In genomic region chr18:32637216-32637615, GRCh38 we compare ENCODE assay signal across 25 cellular contexts.
"Had no signal": no experiment of that assay in that cellular context is flagged by ENCODE, and none has a peak within 500 bp of the region (broad histone marks: within the 10 kb centered on the region; RNA-seq: fewer than 3 reads in every experiment).

No MANE protein-coding gene starts in this region.

- H3K36me3 ChIP-seq: stomach, suprapubic skin, thoracic aorta, thyroid gland, tibial artery, tibial nerve, transverse colon, upper lobe of left lung, upper lobe of right lung, uterus, vagina had no signal

- H3K27ac ChIP-seq: stomach, suprapubic skin, testis, thoracic aorta, thyroid gland, tibial artery, tibial nerve, transverse colon, upper lobe of left lung, upper lobe of right lung, uterus, vagina had no signal

- DNase-seq: stimulated activated CD4-positive, alpha-beta T cell treated with anti-CD3 and anti-CD28 coated beads, Interleukin-2, amount 100 ng/mL, for 48 hours; stimulated activated CD4-positive, alpha-beta T cell treated with anti-CD3 and anti-CD28 coated beads, Interleukin-4, amount 100 ng/mL, for 1 hour; stimulated activated CD4-positive, alpha-beta T cell treated with anti-CD3 and anti-CD28 coated beads, Interleukin-4, amount 100 ng/mL, for 24 hours; stimulated activated CD4-positive, alpha-beta T cell treated with anti-CD3 and anti-CD28 coated beads, Interleukin-4, amount 100 ng/mL, for 4 hours; stimulated activated CD8-positive, alpha-beta memory T cell treated with anti-CD3 and anti-CD28 coated beads, Interleukin-4, amount 100 ng/mL, for 48 hours; stimulated activated naive B cell treated with anti-CD40 and anti-IgM and Interleukin-4, amounts not matched to agents 10 μg/mL and 1 μg/mL and 100 μg/mL, for 72 hours; stimulated activated naive CD4-positive, alpha-beta T cell; stimulated activated naive CD4-positive, alpha-beta T cell treated with Interleukin-2 at 50 U/mL for 16 hours; stimulated activated naive CD8-positive, alpha-beta T cell treated with anti-CD3 and anti-CD28 coated beads, Interleukin-15, amount 100 ng/mL, for 72 hours; stimulated activated naive CD8-positive, alpha-beta T cell treated with anti-CD3 and anti-CD28 coated beads, Interleukin-15, Interleukin-2, amounts not matched to agents 100 U/mL and 50 U/mL, for 24 hours; stomach; substantia nigra; testis; thyroid gland; tibial artery; transverse colon; trophoblast cell; upper lobe of left lung; upper lobe of right lung; uterus had no signal

- ATAC-seq: stimulated activated effector memory CD8-positive, alpha-beta T cell treated with anti-CD3 and anti-CD28 coated beads, Interleukin-12 subunit alpha, Interleukin-12 subunit beta, amount 100 ng/mL, for 72 hours; stimulated activated naive B cell treated with anti-CD40 and anti-IgM and Interleukin-4, amounts not matched to agents 10 μg/mL and 1 μg/mL and 100 μg/mL, for 72 hours; stimulated activated naive CD8-positive, alpha-beta T cell treated with anti-CD3 and anti-CD28 coated beads, Interleukin-15, amount 100 ng/mL, for 72 hours; stimulated activated naive CD8-positive, alpha-beta T cell treated with anti-CD3 and anti-CD28 coated beads, Interleukin-15, Interleukin-2, amounts not matched to agents 100 U/mL and 50 U/mL, for 24 hours; upper lobe of right lung had no signal

- H3K27me3 ChIP-seq: stomach, suprapubic skin, testis, thyroid gland, tibial artery, tibial nerve, transverse colon, upper lobe of left lung, upper lobe of right lung, uterus, vagina had no signal

- H3K9me3 ChIP-seq: stomach, suprapubic skin, testis, thoracic aorta, thyroid gland, tibial artery, tibial nerve, transverse colon, upper lobe of left lung, upper lobe of right lung, uterus, vagina had no signal

- H3K4me3 ChIP-seq: stomach, suprapubic skin, testis, thoracic aorta, thyroid gland, tibial artery, tibial nerve, transverse colon, upper lobe of left lung, upper lobe of right lung, uterus, vagina had no signal

- H3K4me1 ChIP-seq: stomach, suprapubic skin, testis, thyroid gland, tibial artery, tibial nerve, transverse colon, upper lobe of left lung, upper lobe of right lung, uterus, vagina had no signal
